In genomic region chr16:2458887-2459646, GRCh38 we compare ENCODE assay signal across 8 cellular contexts. TPM values are rescaled to one million over a fixed set of nuclear protein-coding genes. Genes with fewer than 3 reads are reported as not detected.
A peak's percentile ranks its signal among the peaks of the same experiment; 100 is the strongest.
DNase-seq lines count a peak whose midpoint lies in the region; ATAC-seq and TF ChIP-seq lines count a peak whose summit lies in the region.

No MANE protein-coding gene starts in this region.

- BruUV-seq in Panc1 (replicated peaks; lab: Mats Ljungman, UMichigan), result no TSS peak

- H3K27me3 ChIP-seq in H7 (ENCODE audit: control insufficient read depth, insufficient read depth, low read length), result no peaks in the 10 kb centered on the region
- H3K27me3 ChIP-seq in Panc1 (ENCODE audit: control insufficient read depth, insufficient read depth, low read length), result no peaks in the 10 kb centered on the region
- no peaks in the 10 kb centered on the region for H3K27me3 ChIP-seq in gastrocnemius medialis

- H3K9me3 ChIP-seq in Panc1 (ENCODE audit: control insufficient read depth, insufficient read depth, low read depth, low read length), result no peaks in the 10 kb centered on the region
- no peaks in the 10 kb centered on the region for H3K9me3 ChIP-seq in gastrocnemius medialis

- peak overlapping the region; percentile 73 for H3K4me3 ChIP-seq in H7 (ENCODE audit: insufficient read depth, low read depth, low read length)
- H3K4me3 ChIP-seq in Panc1 (ENCODE audit: low read depth in 2 of 2, low read length in 2 of 2), result peak overlapping the region; percentile 61 to 76
- H3K4me3 ChIP-seq in fibroblast of the aortic adventitia (ENCODE audit: low read depth, low read length), result peak overlapping the region; percentile 71
- peak overlapping the region; percentile 56 to 64 (median 60) for H3K4me3 ChIP-seq in gastrocnemius medialis

- intact Hi-C loops in Panc1 (cut with micrococcal nuclease; ENCODE audit: unreplicated experiment) (no loop called here), gastrocnemius medialis (cut with DNase I; ENCODE audit: low total_unique reads) (no loop called here)

- ATAC-seq in Panc1 (peak; percentile 2; the same call in 1 of the 2 replicates), gastrocnemius medialis (no peak), GM18873 (IDR thresholded peaks at IDR 0.05; ENCODE audit: low FRiP score, unreplicated experiment) (no peak), GM18517 (IDR thresholded peaks at IDR 0.05; ENCODE audit: unreplicated experiment) (no peak)

- H3K27ac ChIP-seq in Panc1 (ENCODE audit: low read length) (peak overlapping the region; percentile 87), gastrocnemius medialis (peak overlapping the region; percentile 53 to 73 (median 68))

- no peak for TF ChIP-seq POLR2A in gastrocnemius medialis (IDR thresholded peaks at IDR 0.05)

- DNase-seq in H7 (peak; percentile 74), Panc1 (ENCODE audit: low read depth, low spot score) (no peak), fibroblast of the aortic adventitia (ENCODE audit: low read depth) (no peak), gastrocnemius medialis (no peak), hepatic stellate cell (ENCODE audit: low spot score) (no peak), HEK293T (ENCODE audit: extremely low spot score) (no peak)

- H3K4me1 ChIP-seq in Panc1 (ENCODE audit: control insufficient read depth, insufficient read depth, low read length), result peaks cover 23% of the 10 kb centered on the region
- H3K4me1 ChIP-seq in gastrocnemius medialis, result peaks cover 4 to 13% of the 10 kb centered on the region in 2 donors

- in situ Hi-C loops in Panc1 (cut with HindIII; ENCODE audit: low pct_unique_long_range_greater_than_20kb, low sequenced_read_pairs), result no loop called here
- in situ Hi-C loops in gastrocnemius medialis (cut with MboI; ENCODE audit: low sequenced_read_pairs in 4 of 4), result no loop called here

- POLR2A ChIA-PET in Panc1 (lab: Charles Lee) (interaction anchor here (0.5 to 0.7 kb wide), 2 partner anchors 86 to 942 kb away, joined by 3 to 20 read pairs; partner anchors contain the start of genes ZNF174 and ZSCAN32), HEK293T (lab: Yijun Ruan, JAX) (interaction anchor here (0.7 to 5.1 kb wide), 15 partner anchors 8 to 189 kb away, joined by 3 to 70 read pairs (median 6); partner anchors contain the start of genes ATP6V0C, CCNF, NTN3 and TBC1D24)

- CTCF ChIA-PET in Panc1 (lab: Charles Lee), result interaction anchor here (0.6 to 0.7 kb wide), 2 partner anchors 16 to 234 kb away, joined by 3 read pairs; partner anchors contain the start of gene TBC1D24
- CTCF ChIA-PET in HEK293T (lab: Yijun Ruan, JAX), result interaction anchor here (0.5 to 0.6 kb wide), 2 partner anchors 18 to 46 kb away, joined by 3 to 4 read pairs; no protein-coding TSS in a partner anchor

- TF ChIP-seq CTCF in Panc1 (IDR thresholded peaks at IDR 0.05) (no peak), fibroblast of the aortic adventitia (IDR thresholded peaks at IDR 0.05; ENCODE audit: insufficient read depth, low read length) (no peak), gastrocnemius medialis (IDR thresholded peaks at IDR 0.05 in 4 of 5, conservative IDR thresholded peaks at IDR 0.05 in 1 of 5) (no peak)

- H3K36me3 ChIP-seq in H7 (replicated peaks; ENCODE audit: control insufficient read depth, insufficient read depth, low read length), result peaks cover 18% of the 10 kb centered on the region
- no peaks in the 10 kb centered on the region for H3K36me3 ChIP-seq in Panc1 (ENCODE audit: control insufficient read depth, insufficient read depth, low read length)
- no peaks in the 10 kb centered on the region for H3K36me3 ChIP-seq in gastrocnemius medialis

TF ChIP-seq in HEK293T, 16 proteins besides CTCF, POLR2A, EP300 and RAD21:
- TF ChIP-seq FOXK2 (IDR thresholded peaks at IDR 0.05), result no peak
- TF ChIP-seq BHLHE40 (IDR thresholded peaks at IDR 0.05; ENCODE audit: borderline replicate concordance), result no peak
- TF ChIP-seq FOXM1 (IDR thresholded peaks at IDR 0.05; ENCODE audit: borderline replicate concordance), result no peak
- no peak for TF ChIP-seq ELF4 (IDR thresholded peaks at IDR 0.05)
- TF ChIP-seq SP1 (IDR thresholded peaks at IDR 0.05), result no peak
- no peak for TF ChIP-seq SUZ12 (IDR thresholded peaks at IDR 0.05)

RNA-seq across cellular contexts. Expression of gene TEDC2, which starts 0.8 kb away (rescaled TPM):
- total RNA-seq in H7 (2014; rRNA removed; shearing (Covaris generic)), result 87.2 and 90.7 TPM in 2 replicates
- total RNA-seq in Panc1 (2021; ENCODE audit: unreplicated experiment) (25.0 TPM), fibroblast of the aortic adventitia (ENCODE audit: low replicate concordance) (1.9 and 11.7 TPM in 2 replicates), gastrocnemius medialis (under 1 TPM in 2 of 4 donors, not detected in 2; 0.33 to 0.91 TPM)
- polyA plus RNA-seq in Panc1 (2012; ENCODE audit: insufficient read length), result 18.1 TPM

RNA-seq across cellular contexts. Expression of gene NTN3, which starts 12.0 kb away (rescaled TPM):
- total RNA-seq in H7 (2014; rRNA removed; shearing (Covaris generic)), result 0.73 TPM in 1 of 2 replicates, not detected in the other
- total RNA-seq in Panc1 (2021; ENCODE audit: unreplicated experiment) (3.2 TPM), fibroblast of the aortic adventitia (ENCODE audit: low replicate concordance) (0.45 and 2.8 TPM in 2 replicates), gastrocnemius medialis (not detected)
- polyA plus RNA-seq in Panc1 (2012; ENCODE audit: insufficient read length), result 2.3 TPM

RNA-seq across cellular contexts. Expression of gene TBC1D24, which starts 15.9 kb away (rescaled TPM):
- 12.3 and 13.5 TPM in 2 replicates for total RNA-seq in H7 (2014; rRNA removed; shearing (Covaris generic))
- total RNA-seq in Panc1 (2021; ENCODE audit: unreplicated experiment) (26.7 TPM), fibroblast of the aortic adventitia (ENCODE audit: low replicate concordance) (11.9 and 16.1 TPM in 2 replicates), gastrocnemius medialis (10 to 100 TPM in 2 of 4 donors, 1 to 10 TPM in 2; 8.7 to 14.8 (median 9.9) TPM)
- 15.9 TPM for polyA plus RNA-seq in Panc1 (2012; ENCODE audit: insufficient read length)

RNA-seq across cellular contexts. Expression of gene CCNF, which starts 29.8 kb away (rescaled TPM):
- total RNA-seq in H7 (2014; rRNA removed; shearing (Covaris generic)), result 81.5 and 82.6 TPM in 2 replicates
- total RNA-seq in Panc1 (2021; ENCODE audit: unreplicated experiment), result 35.8 TPM
- 17.6 TPM for polyA plus RNA-seq in Panc1 (2012; ENCODE audit: insufficient read length)
- total RNA-seq in fibroblast of the aortic adventitia (ENCODE audit: low replicate concordance), result 2.2 and 21.1 TPM in 2 replicates
- 1 to 10 TPM; 1.8 to 3.6 (median 2.4) TPM for total RNA-seq in gastrocnemius medialis

RNA-seq across cellular contexts. Expression of gene ATP6V0C, which starts 54.7 kb away (rescaled TPM):
- total RNA-seq in H7 (2014; rRNA removed; shearing (Covaris generic)), result 40.5 and 56.4 TPM in 2 replicates
- 282 TPM for total RNA-seq in Panc1 (2021; ENCODE audit: unreplicated experiment)
- polyA plus RNA-seq in Panc1 (2012; ENCODE audit: insufficient read length), result 497 TPM
- total RNA-seq in fibroblast of the aortic adventitia (ENCODE audit: low replicate concordance), result 5.3 and 48.9 TPM in 2 replicates
- 10 to 100 TPM; 22.1 to 84.2 (median 56.2) TPM for total RNA-seq in gastrocnemius medialis
